21 cellular contexts compared by ENCODE assay signal in genomic region chr1:24004132-24004531, GRCh38.
"Had no signal": no experiment of that assay in that cellular context is flagged by ENCODE, and none has a peak within 500 bp of the region (broad histone marks: within the 10 kb centered on the region; RNA-seq: fewer than 3 reads in every experiment).

No MANE protein-coding gene starts in this region.

- H3K36me3 ChIP-seq: breast epithelium, MG63 had no signal

- H3K36me3 Mint-ChIP-seq: activated naive CD8-positive, alpha-beta T cell treated with anti-CD3 and anti-CD28 coated beads, Interleukin-2, amount 10 ng/mL, durations not matched to agents 7 days and 5 days had no signal

- H3K27me3 ChIP-seq: breast epithelium, MG63 had no signal

- H3K4me1 Mint-ChIP-seq: activated naive CD8-positive, alpha-beta T cell treated with anti-CD3 and anti-CD28 coated beads, Interleukin-2, amount 10 ng/mL, durations not matched to agents 7 days and 5 days had no signal

- H3K9me3 ChIP-seq: breast epithelium had no signal

- H3K27ac ChIP-seq: breast epithelium had no signal

- H3K4me3 Mint-ChIP-seq: activated CD8-positive, alpha-beta T cell treated with anti-CD3 and anti-CD28 coated beads, Interleukin-2, amount 10 ng/mL, durations not matched to agents 7 days and 5 days; activated naive CD8-positive, alpha-beta T cell treated with anti-CD3 and anti-CD28 coated beads, Interleukin-2, amount 10 ng/mL, durations not matched to agents 7 days and 5 days; T-helper 1 cell treated with Interleukin-12 subunit alpha and Interleukin-12 subunit beta and Interleukin-4 antibody, amounts not matched to agents 30 μg/mL and 1 μg/mL, for 36 hours had no signal

- H3K4me1 ChIP-seq: breast epithelium had no signal

- ATAC-seq: activated CD8-positive, alpha-beta T cell treated with anti-CD3 and anti-CD28 coated beads, Interleukin-2, amount 10 ng/mL, durations not matched to agents 7 days and 5 days had no signal

- H3K9me3 Mint-ChIP-seq: activated naive CD8-positive, alpha-beta T cell treated with anti-CD3 and anti-CD28 coated beads, Interleukin-2, amount 10 ng/mL, durations not matched to agents 7 days and 5 days; T-helper 1 cell treated with Interleukin-12 subunit alpha and Interleukin-12 subunit beta and Interleukin-4 antibody, amounts not matched to agents 30 μg/mL and 1 μg/mL, for 36 hours had no signal

- H3K4me3 ChIP-seq: breast epithelium, MG63 had no signal

- FAIRE-seq: RCC 7860 had no signal

- DNase-seq: activated CD4-positive, alpha-beta T cell treated with anti-CD3 and anti-CD28 coated beads for 48 hours; activated CD4-positive, alpha-beta T cell treated with anti-CD3 and anti-CD28 coated beads, Interleukin-2, amount 50 U/mL, for 4 hours; activated CD4-positive, CD25-positive, alpha-beta regulatory T cell treated with anti-CD3 and anti-CD28 coated beads, Interleukin-2, amount 50 U/mL, for 72 hours; activated CD8-positive, alpha-beta memory T cell treated with anti-CD3 and anti-CD28 coated beads, Interleukin-2, amount 50 U/mL, for 48 hours; activated CD8-positive, alpha-beta T cell treated with anti-CD3 and anti-CD28 coated beads, Interleukin-2, amount 10 ng/mL, durations not matched to agents 7 days and 5 days; activated naive CD4-positive, alpha-beta T cell treated with anti-CD3 and anti-CD28 coated beads, Interleukin-2, amount 50 U/mL, for 16 hours; activated naive CD8-positive, alpha-beta T cell treated with anti-CD3 and anti-CD28 coated beads, Interleukin-2, amount 10 ng/mL, durations not matched to agents 7 days and 5 days; activated T-cell treated with anti-CD3 and anti-CD28 coated beads, Interleukin-2, amount 50 U/mL, for 1 hour; aorta; caudate nucleus; MG63; MV-4-11; NCI-H1417 treated with DMSO at 0.1 percent for 48 hours; NCI-H1694; NCI-H345; NCI-H510A; NK-92 treated with Interleukin-12 subunit alpha and Interleukin-12 subunit beta, amount 100 ng/mL, for 24 hours; SHP77 treated with DMSO at 0.1 percent for 48 hours had no signal

- H3K27ac Mint-ChIP-seq: activated CD8-positive, alpha-beta T cell treated with anti-CD3 and anti-CD28 coated beads, Interleukin-2, amount 10 ng/mL, durations not matched to agents 7 days and 5 days; activated naive CD8-positive, alpha-beta T cell treated with anti-CD3 and anti-CD28 coated beads, Interleukin-2, amount 10 ng/mL, durations not matched to agents 7 days and 5 days; T-helper 1 cell treated with Interleukin-12 subunit alpha and Interleukin-12 subunit beta and Interleukin-4 antibody, amounts not matched to agents 30 μg/mL and 1 μg/mL, for 36 hours had no signal
